Comparison of ENCODE assay signal across 1 cellular context in genomic region chr10:11831520-11831951, GRCh38.
TF ChIP-seq lines count a peak whose summit lies in the region.

No MANE protein-coding gene starts in this region.

TF ChIP-seq in HepG2, 621 proteins besides CTCF, POLR2A, EP300 and RAD21 (continued from another document and continues in another):
- TF ChIP-seq ZBTB43 (CRISPR knock-in tag; conservative IDR thresholded peaks at IDR 0.05) (no peak), SKI (IDR thresholded peaks at IDR 0.05; ENCODE audit: partially characterized antibody) (peak; percentile 49), AHDC1 (CRISPR knock-in tag; IDR thresholded peaks at IDR 0.05; ENCODE audit: borderline replicate concordance) (0 out of 2 replicates have a peak, but pooled peaks have one; percentile 60), SNAPC5 (CRISPR knock-in tag; IDR thresholded peaks at IDR 0.05; ENCODE audit: borderline replicate concordance) (0 out of 2 replicates have a peak, but pooled peaks have one; percentile 26), ZBTB34 (CRISPR knock-in tag; IDR thresholded peaks at IDR 0.05) (no peak), ZSCAN9 (CRISPR knock-in tag; IDR thresholded peaks at IDR 0.05; ENCODE audit: borderline replicate concordance) (no peak), SIX4 (CRISPR knock-in tag; IDR thresholded peaks at IDR 0.05) (no peak), CBX5 (CRISPR knock-in tag; IDR thresholded peaks at IDR 0.05; ENCODE audit: borderline replicate concordance) (no peak; the same call in 1 of the 2 replicates), TEF (CRISPR knock-in tag; IDR thresholded peaks at IDR 0.05) (no peak), SAP130 (CRISPR knock-in tag; IDR thresholded peaks at IDR 0.05; ENCODE audit: low read depth) (no peak; the same call in 1 of the 2 replicates), MTA3 (CRISPR knock-in tag; IDR thresholded peaks at IDR 0.05) (no peak), AHR (CRISPR knock-in tag; IDR thresholded peaks at IDR 0.05) (no peak), ZSCAN30 (CRISPR knock-in tag; IDR thresholded peaks at IDR 0.05) (no peak), TBX2 (CRISPR knock-in tag; IDR thresholded peaks at IDR 0.05; ENCODE audit: borderline replicate concordance) (no peak; the same call in 1 of the 2 replicates), THAP11 (CRISPR knock-in tag; IDR thresholded peaks at IDR 0.05) (no peak), AGO1 (IDR thresholded peaks at IDR 0.05; ENCODE audit: low read depth, low read length, poor library complexity, severe bottlenecking) (no peak), GRHL1 (CRISPR knock-in tag; conservative IDR thresholded peaks at IDR 0.05) (no peak), ZSCAN5A (CRISPR knock-in tag; IDR thresholded peaks at IDR 0.05; ENCODE audit: borderline replicate concordance) (no peak), MAZ (IDR thresholded peaks at IDR 0.05; ENCODE audit: borderline replicate concordance, low read depth, low read length) (no peak), MAZ (CRISPR knock-in tag; IDR thresholded peaks at IDR 0.05; ENCODE audit: low read depth) (no peak), THAP9 (CRISPR knock-in tag; IDR thresholded peaks at IDR 0.05; ENCODE audit: borderline replicate concordance) (no peak), ZNF775 (CRISPR knock-in tag; IDR thresholded peaks at IDR 0.05; ENCODE audit: borderline replicate concordance) (no peak), ESRRA (CRISPR knock-in tag; IDR thresholded peaks at IDR 0.05; ENCODE audit: low read depth) (no peak), MZF1 (CRISPR knock-in tag; IDR thresholded peaks at IDR 0.05; ENCODE audit: borderline replicate concordance) (no peak), FOXA1 (IDR thresholded peaks at IDR 0.05) (no peak), FOXA1 (CRISPR knock-in tag; IDR thresholded peaks at IDR 0.05) (peak; percentile 64), ZNF790 (CRISPR knock-in tag; IDR thresholded peaks at IDR 0.05; ENCODE audit: borderline replicate concordance) (no peak), JUN (CRISPR knock-in tag; IDR thresholded peaks at IDR 0.05) (no peak), MBNL3 (CRISPR knock-in tag; conservative IDR thresholded peaks at IDR 0.05) (no peak), ZNF839 (CRISPR knock-in tag; IDR thresholded peaks at IDR 0.05; ENCODE audit: borderline replicate concordance) (no peak), CENPT (CRISPR knock-in tag; IDR thresholded peaks at IDR 0.05; ENCODE audit: low read depth) (no peak), MLXIP (CRISPR knock-in tag; IDR thresholded peaks at IDR 0.05; ENCODE audit: borderline replicate concordance) (peak; percentile 41; the same call in 1 of the 2 replicates), AFF4 (CRISPR knock-in tag; IDR thresholded peaks at IDR 0.05) (no peak), KLF15 (CRISPR knock-in tag; IDR thresholded peaks at IDR 0.05; ENCODE audit: borderline replicate concordance) (no peak), ZNF326 (CRISPR knock-in tag; IDR thresholded peaks at IDR 0.05; ENCODE audit: borderline replicate concordance) (no peak)
